In genomic region chr16:5034167-5034523, GRCh38 we compare ENCODE assay signal across 8 cellular contexts. TPM values are rescaled to one million over a fixed set of nuclear protein-coding genes. Genes with fewer than 3 reads are reported as not detected.
DNase-seq lines count a peak whose midpoint lies in the region; ATAC-seq and TF ChIP-seq lines count a peak whose summit lies in the region.

No MANE protein-coding gene starts in this region.

- TF ChIP-seq POLR2A in heart left ventricle (IDR thresholded peaks at IDR 0.05) (no peak), vagina (IDR thresholded peaks at IDR 0.05) (no peak)

- H3K9me3 ChIP-seq in heart left ventricle = no peaks in the 10 kb centered on the region
- H3K9me3 ChIP-seq in mononuclear cell (ENCODE audit: low read depth, low read length) = no peaks in the 10 kb centered on the region
- H3K9me3 ChIP-seq in vagina = no peaks in the 10 kb centered on the region

- 7 to 22% (median 15%) methylated on average over 2 of the region's 2 CpGs for WGBS in heart left ventricle, 4 donors

- ATAC-seq in heart left ventricle = no peak
- ATAC-seq in left ventricle myocardium superior = no peak
- ATAC-seq in HG02973 (IDR thresholded peaks at IDR 0.05; ENCODE audit: unreplicated experiment) = no peak

- H3K36me3 ChIP-seq in heart left ventricle (peaks cover 0 to 9% (median 4%) of the 10 kb centered on the region in 9 donors), vagina (peaks cover 0 to 5% of the 10 kb centered on the region in 2 donors)

- DNase-seq in heart left ventricle (no peak), left ventricle myocardium superior (no peak), MCF 10A (ENCODE audit: unreplicated experiment) (no peak), vagina (ENCODE audit: extremely low spot score in 2 of 2) (no peak), C1 segment of cervical spinal cord (lab: John Stamatoyannopoulos, UW) (no peak), HuH-7 (ENCODE audit: low spot score) (no peak)

- H3K9me3 Mint-ChIP-seq in MCF 10A (ENCODE audit: unreplicated experiment) = no peaks in the 10 kb centered on the region

- TSS peak; percentile 86 for BruUV-seq in MCF 10A (replicated peaks; lab: Mats Ljungman, UMichigan)

- H3K4me3 ChIP-seq in heart left ventricle (peak overlapping the region; percentile 72 to 99 (median 89)), mononuclear cell (ENCODE audit: low read length) (peak overlapping the region; percentile 69), vagina (peak overlapping the region; percentile 85 to 91)

- POLR2A ChIA-PET in MCF 10A (lab: Yijun Ruan, JAX) = interaction anchor here (0.5 to 2.8 kb wide), 11 partner anchors 10 to 489 kb away, joined by 3 to 17 read pairs (median 3); partner anchors contain the start of genes ALG1, NUDT16L1 and SEC14L5

- TF ChIP-seq CTCF in heart left ventricle (IDR thresholded peaks at IDR 0.05) (no peak), MCF 10A (IDR thresholded peaks at IDR 0.05; ENCODE audit: unreplicated experiment) (no peak), vagina (IDR thresholded peaks at IDR 0.05) (no peak)

- intact Hi-C loops in heart left ventricle (cut with DNase I) (no loop called here), left ventricle myocardium superior (cut with micrococcal nuclease) (no loop called here), MCF 10A (cut with micrococcal nuclease) (loop anchor here (2.0 kb wide), 1 partner anchor 59 kb away; no protein-coding TSS in a partner anchor), vagina (cut with DNase I) (no loop called here)

- peak overlapping the region in 9 of 12 donors; percentile 9 to 74 (median 70) for H3K27ac ChIP-seq in heart left ventricle
- H3K27ac ChIP-seq in vagina = peak overlapping the region; percentile 72

- peaks cover 21% of the 10 kb centered on the region for H3K4me1 Mint-ChIP-seq in MCF 10A (ENCODE audit: insufficient read depth, unreplicated experiment)

- H3K27me3 ChIP-seq in heart left ventricle = no peaks in the 10 kb centered on the region
- H3K27me3 ChIP-seq in mononuclear cell (ENCODE audit: insufficient read depth, low read length) = no peaks in the 10 kb centered on the region
- no peaks in the 10 kb centered on the region for H3K27me3 ChIP-seq in vagina

- H3K27me3 Mint-ChIP-seq in MCF 10A (ENCODE audit: insufficient read depth, unreplicated experiment) = no peaks in the 10 kb centered on the region

- CTCF ChIA-PET in MCF 10A (lab: Yijun Ruan, JAX) = interaction anchor here (0.7 to 0.9 kb wide), 2 partner anchors 10 to 495 kb away, joined by 3 read pairs; no protein-coding TSS in a partner anchor

- H3K36me3 Mint-ChIP-seq in MCF 10A (ENCODE audit: insufficient read depth, unreplicated experiment) = no peaks in the 10 kb centered on the region

- H3K4me1 ChIP-seq in heart left ventricle = peaks cover 0 to 24% (median 15%) of the 10 kb centered on the region in 12 donors
- peaks cover 24% of the 10 kb centered on the region for H3K4me1 ChIP-seq in mononuclear cell (ENCODE audit: insufficient read depth, low read length)
- peaks cover 20% of the 10 kb centered on the region for H3K4me1 ChIP-seq in vagina

- peak overlapping the region; percentile 73 for H3K27ac Mint-ChIP-seq in MCF 10A (ENCODE audit: low read depth, unreplicated experiment)

- H3K4me3 Mint-ChIP-seq in MCF 10A (ENCODE audit: unreplicated experiment) = peak overlapping the region; percentile 84

RNA-seq across cellular contexts. Expression of gene NAGPA, which starts 0.4 kb away (rescaled TPM):
- total RNA-seq in heart left ventricle = 10 to 100 TPM in 3 of 9 donors, 1 to 10 TPM in 6; 3.8 to 14.6 (median 8.9) TPM
- polyA plus RNA-seq in heart left ventricle = 1 to 10 TPM; 6.4 to 6.5 TPM
- total RNA-seq in left ventricle myocardium superior = 6.1 TPM
- 4.9 and 8.7 TPM in 2 replicates for total RNA-seq in MCF 10A (2022)
- total RNA-seq in mononuclear cell = 29.6 TPM
- total RNA-seq in vagina = 9.8 TPM

RNA-seq across cellular contexts. Expression of gene C16orf89, which starts 31.6 kb away (rescaled TPM):
- total RNA-seq in heart left ventricle = 10 to 100 TPM in 4 of 9 donors, 1 to 10 TPM in 5; 1.5 to 38.4 (median 6.9) TPM
- 1 to 10 TPM in 1 of 2 donors, under 1 TPM in 1; 0.26 to 4.2 TPM for polyA plus RNA-seq in heart left ventricle
- 2.9 TPM for total RNA-seq in left ventricle myocardium superior
- not detected in 2 replicates for total RNA-seq in MCF 10A (2022)
- not detected for total RNA-seq in mononuclear cell
- total RNA-seq in vagina = 4.4 TPM

RNA-seq across cellular contexts. Expression of gene ALG1, which starts 37.5 kb away (rescaled TPM):
- total RNA-seq in heart left ventricle = 10 to 100 TPM in 3 of 9 donors, 1 to 10 TPM in 6; 6.5 to 17.1 (median 9.7) TPM
- polyA plus RNA-seq in heart left ventricle = 10 to 100 TPM in 1 of 2 donors, 1 to 10 TPM in 1; 6.0 to 15.3 TPM
- 8.3 TPM for total RNA-seq in left ventricle myocardium superior
- 28.5 and 29.1 TPM in 2 replicates for total RNA-seq in MCF 10A (2022)
- total RNA-seq in mononuclear cell = 5.0 TPM
- 22.8 TPM for total RNA-seq in vagina
